In the genomic region with DNA sequence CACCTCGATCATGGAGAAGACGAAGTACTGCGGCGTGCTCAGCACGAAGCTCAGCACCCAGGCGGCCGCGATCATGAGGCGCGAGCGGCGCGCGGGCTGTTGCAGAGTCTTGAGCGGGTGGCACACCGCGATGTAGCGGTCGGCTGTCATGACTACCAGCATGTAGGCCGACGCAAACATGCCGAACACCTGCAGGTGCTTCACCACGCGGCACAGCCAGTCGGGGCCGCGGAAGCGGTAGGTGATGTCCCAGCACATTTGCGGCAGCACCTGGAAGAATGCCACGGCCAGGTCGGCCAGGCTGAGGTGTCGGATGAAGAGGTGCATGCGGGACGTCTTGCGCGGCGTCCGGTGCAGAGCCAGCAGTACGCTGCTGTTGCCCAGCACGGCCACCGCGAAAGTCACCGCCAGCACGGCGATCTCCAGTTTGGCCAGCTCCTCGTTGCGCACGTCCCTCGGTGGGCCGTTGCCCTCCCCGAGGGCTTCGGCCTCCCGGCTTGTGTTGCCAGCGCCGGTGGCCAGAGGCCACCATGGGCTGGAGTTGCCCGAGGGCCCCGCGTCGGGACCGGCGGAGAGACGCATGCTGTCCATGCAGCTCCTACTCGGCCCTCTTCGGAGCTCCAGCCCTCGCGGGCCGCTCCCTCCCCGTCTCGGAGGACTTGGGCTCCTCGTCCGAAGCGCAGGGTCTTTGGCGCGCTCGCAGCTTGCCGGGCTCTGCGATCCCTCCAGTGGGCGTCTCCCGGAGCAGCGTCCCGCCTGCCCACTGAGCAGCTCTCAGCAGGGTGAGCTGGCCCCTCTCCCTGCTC, we compare ENCODE assay signal across 10 cellular contexts. TPM values are rescaled to one million over a fixed set of nuclear protein-coding genes. Genes with fewer than 3 reads are reported as not detected.
DNase-seq lines count a peak whose midpoint lies in the region; ATAC-seq and TF ChIP-seq lines count a peak whose summit lies in the region.
"Had no signal": no experiment of that assay in that cellular context is flagged by ENCODE, and none has a peak within 500 bp of the region (broad histone marks: within the 10 kb centered on the region; RNA-seq: fewer than 3 reads in every experiment).

No MANE protein-coding gene starts in this region.

- intact Hi-C loops in right lobe of liver (cut with DNase I) (no loop called here), thyroid gland (cut with DNase I) (no loop called here)

- H3K36me3 ChIP-seq in right lobe of liver: no peaks in the 10 kb centered on the region
- no peaks in the 10 kb centered on the region for H3K36me3 ChIP-seq in thyroid gland

- no peak for TF ChIP-seq CTCF in choroid plexus epithelial cell (conservative IDR thresholded peaks at IDR 0.05; ENCODE audit: low read depth, low read length)
- no peak for TF ChIP-seq CTCF in right lobe of liver (IDR thresholded peaks at IDR 0.05)
- no peak for TF ChIP-seq CTCF in thyroid gland (IDR thresholded peaks at IDR 0.05)

- H3K27me3 ChIP-seq in right lobe of liver: no peaks in the 10 kb centered on the region
- H3K27me3 ChIP-seq in thyroid gland: no peaks in the 10 kb centered on the region

- TF ChIP-seq POLR2A in right lobe of liver (IDR thresholded peaks at IDR 0.05) (no peak), thyroid gland (IDR thresholded peaks at IDR 0.05) (no peak)

- H3K4me1 ChIP-seq in right lobe of liver (peaks cover 0 to 9% (median 0%) of the 10 kb centered on the region in 4 donors), thyroid gland (peaks cover 6 to 8% of the 10 kb centered on the region in 2 donors)

- ATAC-seq in right lobe of liver: peak; percentile 50 to 71 (median 62)

- H3K4me3 ChIP-seq in choroid plexus epithelial cell (ENCODE audit: low read depth, low read length) (peak overlapping the region; percentile 6), right lobe of liver (peak overlapping the region; percentile 52 to 76 (median 60)), thyroid gland (replicated peaks in 1 of 3) (peak overlapping the region; percentile 11 to 39 (median 22))

- in situ Hi-C loops in ACHN (cut with HindIII; ENCODE audit: low pct_ligation_motif_present, low pct_unique_long_range_greater_than_20kb, low sequenced_read_pairs): no loop called here

- peak; percentile 20 for DNase-seq in activated CD4-positive, alpha-beta T cell treated with anti-CD3 and anti-CD28 coated beads for 48 hours
- DNase-seq in activated CD4-positive, alpha-beta T cell treated with anti-CD3 and anti-CD28 coated beads for 1 hour: no peak
- DNase-seq in choroid plexus epithelial cell (ENCODE audit: low read depth) (peak; percentile 2), right lobe of liver (peak; percentile 59 to 68 (median 65)), thyroid gland (peak; percentile 45 to 46), NOMO-1 treated with DMSO at 0.1 percent for 48 hours (lab: John Stamatoyannopoulos, UW; ENCODE audit: unreplicated experiment) (no peak), ACHN (no peak), NCI-H2196 (lab: John Stamatoyannopoulos, UW; ENCODE audit: unreplicated experiment) (no peak)
- DNase-seq: stimulated activated CD4-positive, alpha-beta T cell treated with anti-CD3 and anti-CD28 coated beads, Interleukin-2, amount 100 ng/mL, for 48 hours had no signal

- H3K27ac ChIP-seq in right lobe of liver: peak overlapping the region; percentile 10 to 82 (median 50)
- H3K27ac ChIP-seq in thyroid gland: peak overlapping the region; percentile 6 to 29 (median 27)
- H3K27ac ChIP-seq: C4-2B had no signal

- WGBS in right lobe of liver (ENCODE audit: insufficient coverage, low coverage, low lambda C conversion rate, missing lambda C conversion rate): 0% methylated on average over 4 of the region's 81 CpGs
- WGBS in thyroid gland, 2 donors: 3% methylated on average over 8 to 43 of the region's 81 CpGs

- H3K9me3 ChIP-seq in right lobe of liver (no peaks in the 10 kb centered on the region), thyroid gland (no peaks in the 10 kb centered on the region)

RNA-seq across cellular contexts. Expression of gene AVPR1A, which starts 0.5 kb away (rescaled TPM):
- 10 to 100 TPM; 11.2 to 87.1 (median 30.9) TPM for total RNA-seq in right lobe of liver
- total RNA-seq in thyroid gland: 10 to 100 TPM; 11.6 to 34.2 (median 20.8) TPM

Comparison
In these comparisons a context has a peak if more than half of its experiments do, and no peak if none do; other contexts are left out.
1. DNase-seq: peak in activated CD4-positive, alpha-beta T cell treated with anti-CD3 and anti-CD28 coated beads for 48 hours (single experiment), choroid plexus epithelial cell (single experiment), right lobe of liver (3 of 3) and thyroid gland (2 of 2); none in activated CD4-positive, alpha-beta T cell treated with anti-CD3 and anti-CD28 coated beads for 1 hour (single experiment), NOMO-1 treated with DMSO at 0.1 percent for 48 hours (single experiment), ACHN (single experiment) and NCI-H2196 (single experiment).
2. H3K4me3 ChIP-seq: peak in every context shown above with its lines; median percentile 60 in right lobe of liver; 22 in thyroid gland; 6 in choroid plexus epithelial cell.